Comparison of ENCODE assay signal across 8 cellular contexts in the genomic region with DNA sequence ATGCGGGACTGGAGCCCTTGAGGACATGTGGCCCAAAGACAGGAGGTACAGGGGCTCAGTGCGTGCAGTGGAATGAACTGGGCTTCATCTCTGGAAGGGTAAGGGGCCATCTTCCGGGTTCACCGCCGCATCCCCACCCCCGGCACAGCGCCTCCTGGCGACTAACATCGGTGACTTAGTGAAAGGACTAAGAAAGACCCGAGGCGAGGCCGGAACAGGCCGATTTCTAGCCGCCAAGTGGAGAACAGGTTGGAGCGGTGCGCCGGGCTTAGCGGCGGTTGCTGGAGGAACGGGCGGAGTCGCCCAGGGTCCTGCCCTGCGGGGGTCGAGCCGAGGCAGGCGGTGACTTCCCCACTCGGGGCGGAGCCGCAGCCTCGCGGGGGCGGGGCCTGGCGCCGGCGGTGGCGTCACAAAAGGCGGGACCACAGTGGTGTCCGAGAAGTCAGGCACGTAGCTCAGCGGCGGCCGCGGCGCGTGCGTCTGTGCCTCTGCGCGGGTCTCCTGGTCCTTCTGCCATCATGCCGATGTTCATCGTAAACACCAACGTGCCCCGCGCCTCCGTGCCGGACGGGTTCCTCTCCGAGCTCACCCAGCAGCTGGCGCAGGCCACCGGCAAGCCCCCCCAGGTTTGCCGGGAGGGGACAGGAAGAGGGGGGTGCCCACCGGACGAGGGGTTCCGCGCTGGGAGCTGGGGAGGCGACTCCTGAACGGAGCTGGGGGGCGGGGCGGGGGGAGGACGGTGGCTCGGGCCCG. TPM values are rescaled to one million over a fixed set of nuclear protein-coding genes. Genes with fewer than 3 reads are reported as not detected.
DNase-seq lines count a peak whose midpoint lies in the region; ATAC-seq and TF ChIP-seq lines count a peak whose summit lies in the region.

A gene (plus strand): TSS at position 427 of the 753 bp plus-strand sequence. CDS start 92 bp downstream, at position 519.

- H3K4me2 ChIP-seq in SK-N-SH = peak within 1 kb of the TSS; percentile 89

- H3K4me3 ChIP-seq in NB4 (ENCODE audit: low read depth, low read length) (peak within 1 kb of the TSS; percentile 88), SK-N-SH (ENCODE audit: low read depth in 2 of 2, low read length in 1 of 2) (peak within 1 kb of the TSS; percentile 79 to 85), suprapubic skin (peak within 1 kb of the TSS; percentile 59)

- no peaks in the 10 kb centered on the region for H3K9me2 ChIP-seq in SK-N-SH

- H3K9ac ChIP-seq in SK-N-SH = peak within 1 kb of the TSS; percentile 95

- TF ChIP-seq EP300 in SK-N-SH (IDR thresholded peaks at IDR 0.05; ENCODE audit: borderline replicate concordance in 1 of 2, low read depth in 1 of 2, low read length in 1 of 2) (no peak), suprapubic skin (IDR thresholded peaks at IDR 0.05) (no peak)

- H2AFZ ChIP-seq in SK-N-SH (ENCODE audit: low read depth) = peak within 1 kb of the TSS; percentile 65

- no peaks in the 10 kb centered on the region for H3K27me3 ChIP-seq in SK-N-SH (ENCODE audit: insufficient read depth)
- H3K27me3 ChIP-seq in suprapubic skin = no peaks in the 10 kb centered on the region

- CTCF ChIA-PET in SK-N-SH (lab: Yijun Ruan, JAX) = interaction anchor here (0.6 to 3.3 kb wide), 27 partner anchors 9 to 335 kb away, joined by 3 to 21 read pairs (median 5); a partner anchor contains a TSS

- no peak for TF ChIP-seq RAD21 in SK-N-SH (IDR thresholded peaks at IDR 0.05; ENCODE audit: low read length)

- H4K20me1 ChIP-seq in SK-N-SH (ENCODE audit: insufficient read depth) = peaks cover 9% of the 10 kb centered on the region; the same call in 1 of the 2 replicates

- H3K36me3 ChIP-seq in SK-N-SH (replicated peaks in 1 of 2; ENCODE audit: control insufficient read depth in 1 of 2, insufficient read depth in 2 of 2, low read length in 1 of 2) (peaks cover 20 to 21% of the 10 kb centered on the region in 2 experiments), suprapubic skin (peaks cover 23% of the 10 kb centered on the region)

- H3K79me2 ChIP-seq in SK-N-SH (ENCODE audit: insufficient read depth) = peaks cover 25% of the 10 kb centered on the region; the same call in 1 of the 2 replicates

- H3K4me1 ChIP-seq in SK-N-SH (ENCODE audit: control insufficient read depth in 1 of 2, insufficient read depth in 2 of 2, low read depth in 1 of 2, low read length in 1 of 2) (peaks cover 10 to 33% of the 10 kb centered on the region in 2 experiments; a peak in 2 of 4 replicates), suprapubic skin (peaks cover 35% of the 10 kb centered on the region)

- H3F3A ChIP-seq in SK-N-SH (replicated peaks; ENCODE audit: insufficient read depth) = peaks cover 3% of the 10 kb centered on the region

- ATAC-seq in HG02571 (IDR thresholded peaks at IDR 0.05; ENCODE audit: unreplicated experiment) = peak; percentile 79

- TF ChIP-seq POLR2A in GM10847 (IDR thresholded peaks at IDR 0.05; ENCODE audit: extremely low read depth, insufficient read length) (peak; percentile 78), NB4 (IDR thresholded peaks at IDR 0.05; ENCODE audit: extremely low read depth, insufficient read length) (peak; percentile 92), suprapubic skin (IDR thresholded peaks at IDR 0.05) (peak; percentile 89 to 92)

- H3K9me3 ChIP-seq in SK-N-SH (no peaks in the 10 kb centered on the region), suprapubic skin (no peaks in the 10 kb centered on the region)

- 9% methylated on average over 24 of the region's 71 CpGs for WGBS in SK-N-SH (ENCODE audit: low lambda C conversion rate)
- 0% methylated on average over 4 of the region's 71 CpGs for WGBS in suprapubic skin

- peak; percentile 98 for DNase-seq in NB4 (ENCODE audit: low read depth)
- peak; percentile 98 for DNase-seq in SK-N-SH
- peak; percentile 95 for DNase-seq in activated naive CD4-positive, alpha-beta T cell treated with anti-CD3 and anti-CD28 coated beads, Interleukin-2, amount 50 U/mL, for 16 hours
- DNase-seq in globus pallidus (ENCODE audit: low spot score) = peak; percentile 91
- DNase-seq in occipital lobe (lab: John Stamatoyannopoulos, UW) = peak; percentile 93
- peak; percentile 96 to 97 for DNase-seq in suprapubic skin (ENCODE audit: low spot score in 2 of 2)

- H3K27ac ChIP-seq in SK-N-SH (ENCODE audit: low read depth in 2 of 2, low read length in 1 of 2) (peak within 1 kb of the TSS; percentile 84 to 96), suprapubic skin (peak within 1 kb of the TSS; percentile 95)

- TF ChIP-seq CTCF in NB4 (IDR thresholded peaks at IDR 0.05; ENCODE audit: low read depth, low read length) (peak; percentile 73), SK-N-SH (IDR thresholded peaks at IDR 0.05) (peak; percentile 89), suprapubic skin (IDR thresholded peaks at IDR 0.05) (peak; percentile 27 to 77)

- POLR2A ChIA-PET in SK-N-SH (lab: Yijun Ruan, JAX) = interaction anchor here (0.5 to 1.5 kb wide), 8 partner anchors 19 to 661 kb away, joined by 3 to 15 read pairs (median 4); a partner anchor contains a TSS

TF ChIP-seq in SK-N-SH, 30 proteins besides CTCF, POLR2A, EP300 and RAD21:
- TF ChIP-seq MXI1 (IDR thresholded peaks at IDR 0.05; ENCODE audit: low read depth, low read length) (0 out of 2 replicates have a peak, but pooled peaks have one; percentile 76), CHD2 (IDR thresholded peaks at IDR 0.05; ENCODE audit: low read length, partially characterized antibody) (no peak), FOXM1 (IDR thresholded peaks at IDR 0.05; ENCODE audit: low read depth) (no peak), ELF1 (IDR thresholded peaks at IDR 0.05) (peak; percentile 88), TEAD4 (IDR thresholded peaks at IDR 0.05; ENCODE audit: borderline replicate concordance, insufficient read depth) (no peak), TAF1 (IDR thresholded peaks at IDR 0.05; ENCODE audit: borderline replicate concordance, low read depth, low read length) (peak; percentile 78), FOXJ3 (CRISPR knock-in tag; IDR thresholded peaks at IDR 0.05) (no peak), TCF12 (IDR thresholded peaks at IDR 0.05) (peak; percentile 4; the same call in 1 of the 2 replicates), YY1 (IDR thresholded peaks at IDR 0.05; ENCODE audit: low read depth) (peak; percentile 38; the same call in 1 of the 2 replicates), SMC3 (IDR thresholded peaks at IDR 0.05; ENCODE audit: low read depth, low read length) (peak; percentile 14; the same call in 1 of the 2 replicates), NRF1 (IDR thresholded peaks at IDR 0.05; ENCODE audit: low read depth, low read length) (peak; percentile 59), POLR2AphosphoS5 (IDR thresholded peaks at IDR 0.05; ENCODE audit: low read depth, low read length) (peak; percentile 84), GABPA (IDR thresholded peaks at IDR 0.05; ENCODE audit: low read depth) (0 out of 2 replicates have a peak, but pooled peaks have one; percentile 43), RFX5 (IDR thresholded peaks at IDR 0.05; ENCODE audit: low read length) (no peak)
- TF ChIP-seq, protein P1, sequence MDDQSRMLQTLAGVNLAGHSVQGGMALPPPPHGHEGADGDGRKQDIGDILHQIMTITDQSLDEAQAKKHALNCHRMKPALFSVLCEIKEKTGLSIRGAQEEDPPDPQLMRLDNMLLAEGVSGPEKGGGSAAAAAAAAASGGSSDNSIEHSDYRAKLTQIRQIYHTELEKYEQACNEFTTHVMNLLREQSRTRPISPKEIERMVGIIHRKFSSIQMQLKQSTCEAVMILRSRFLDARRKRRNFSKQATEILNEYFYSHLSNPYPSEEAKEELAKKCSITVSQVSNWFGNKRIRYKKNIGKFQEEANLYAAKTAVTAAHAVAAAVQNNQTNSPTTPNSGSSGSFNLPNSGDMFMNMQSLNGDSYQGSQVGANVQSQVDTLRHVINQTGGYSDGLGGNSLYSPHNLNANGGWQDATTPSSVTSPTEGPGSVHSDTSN (IDR thresholded peaks at IDR 0.05) = 0 out of 2 replicates have a peak, but pooled peaks have one; percentile 19
- TF ChIP-seq, protein P2, sequence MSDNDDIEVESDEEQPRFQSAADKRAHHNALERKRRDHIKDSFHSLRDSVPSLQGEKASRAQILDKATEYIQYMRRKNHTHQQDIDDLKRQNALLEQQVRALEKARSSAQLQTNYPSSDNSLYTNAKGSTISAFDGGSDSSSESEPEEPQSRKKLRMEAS (IDR thresholded peaks at IDR 0.05; ENCODE audit: low read depth) = peak; percentile 11; the same call in 1 of the 2 replicates

RNA-seq across cellular contexts. Expression of the gene that starts here (rescaled TPM):
- 496 and 565 TPM in 2 replicates for polyA plus RNA-seq in SK-N-SH (2012; rRNA removed)
- polyA plus RNA-seq in SK-N-SH (2012; cell fraction: cytosol; rRNA removed) = 295 and 435 TPM in 2 replicates
- 201 and 326 TPM in 2 replicates for polyA plus RNA-seq in SK-N-SH (2012; cell fraction: nucleus; rRNA removed)
- total RNA-seq in occipital lobe (85.2 TPM), suprapubic skin (100 to 1,000 TPM; 261 to 363 (median 313) TPM)

Comparison
In these comparisons a context has a peak if more than half of its experiments do, and no peak if none do; other contexts are left out.
1. Peak in every context shown above with its lines: DNase-seq, ATAC-seq, H3K4me3 ChIP-seq and H3K27ac ChIP-seq.